27 cellular contexts compared by ENCODE assay signal in genomic region chr1:159675046-159675445, GRCh38. TPM values are rescaled to one million over a fixed set of nuclear protein-coding genes. Genes with fewer than 3 reads are reported as not detected.
"Had no signal": no experiment of that assay in that cellular context is flagged by ENCODE, and none has a peak within 500 bp of the region (broad histone marks: within the 10 kb centered on the region; RNA-seq: fewer than 3 reads in every experiment).

No MANE protein-coding gene starts in this region.

- FAIRE-seq: colon, kidney, pancreas, urothelium cell line had no signal

- H2AFZ ChIP-seq: hepatocyte had no signal

- H3K4me1 ChIP-seq: foreskin keratinocyte, gastroesophageal sphincter, heart left ventricle, pancreas, spleen, testis, tibial artery, upper lobe of left lung had no signal

- H3K4me3 Mint-ChIP-seq: memory B cell; natural killer cell; stimulated activated memory B cell treated with anti-CD40 and anti-IgM and Interleukin-4, amounts not matched to agents 10 μg/mL and 1 μg/mL and 100 μg/mL, for 72 hours had no signal

- H3K4me3 ChIP-seq: dorsolateral prefrontal cortex, gastroesophageal sphincter, heart left ventricle, hepatocyte, lung, pancreas, spleen, testis, tibial artery, upper lobe of left lung had no signal

- DNase-seq: dorsolateral prefrontal cortex; effector CD4-positive, alpha-beta T cell; foreskin keratinocyte; heart left ventricle; kidney; natural killer cell; occipital lobe; pancreas; spleen; stimulated activated CD4-positive, alpha-beta T cell treated with anti-CD3 and anti-CD28 coated beads, Interleukin-4, amount 100 ng/mL, for 4 hours; stimulated activated naive CD8-positive, alpha-beta T cell treated with anti-CD3 and anti-CD28 coated beads, Interleukin-15, Interleukin-2, amounts not matched to agents 100 U/mL and 50 U/mL, for 24 hours; substantia nigra; testis; tibial artery; upper lobe of left lung had no signal

- H3K27ac Mint-ChIP-seq: memory B cell; natural killer cell; stimulated activated memory B cell treated with anti-CD40 and anti-IgM and Interleukin-4, amounts not matched to agents 10 μg/mL and 1 μg/mL and 100 μg/mL, for 72 hours had no signal

- H3K79me2 ChIP-seq: hepatocyte had no signal

- H3K9me3 Mint-ChIP-seq: memory B cell; natural killer cell; stimulated activated memory B cell treated with anti-CD40 and anti-IgM and Interleukin-4, amounts not matched to agents 10 μg/mL and 1 μg/mL and 100 μg/mL, for 72 hours had no signal

- H3K36me3 ChIP-seq: gastroesophageal sphincter, heart left ventricle, pancreas, spleen, tibial artery, upper lobe of left lung had no signal

- H3K27me3 ChIP-seq: gastroesophageal sphincter, heart left ventricle, hepatocyte, pancreas, testis, tibial artery, upper lobe of left lung had no signal

- H3K4me2 ChIP-seq: hepatocyte had no signal

- H3K9me3 ChIP-seq: gastroesophageal sphincter, heart left ventricle, pancreas, spleen, testis, tibial artery, upper lobe of left lung had no signal

- H3K27ac ChIP-seq: dorsolateral prefrontal cortex, epithelial cell of prostate, foreskin keratinocyte, gastroesophageal sphincter, heart left ventricle, hepatocyte, pancreas, spleen, testis, tibial artery, upper lobe of left lung had no signal

- H3K4me1 Mint-ChIP-seq: memory B cell; natural killer cell; stimulated activated memory B cell treated with anti-CD40 and anti-IgM and Interleukin-4, amounts not matched to agents 10 μg/mL and 1 μg/mL and 100 μg/mL, for 72 hours had no signal

- ATAC-seq: esophagus mucosa; foreskin keratinocyte; gastroesophageal sphincter; heart left ventricle; left lobe of liver; natural killer cell; pancreas; sciatic nerve; stimulated activated memory B cell treated with anti-CD40 and anti-IgM and Interleukin-4, amounts not matched to agents 10 μg/mL and 1 μg/mL and 100 μg/mL, for 72 hours; stimulated activated naive CD8-positive, alpha-beta T cell treated with anti-CD3 and anti-CD28 coated beads, Interleukin-15, Interleukin-2, amounts not matched to agents 100 U/mL and 50 U/mL, for 24 hours had no signal

- H3K36me3 Mint-ChIP-seq: memory B cell; natural killer cell; stimulated activated memory B cell treated with anti-CD40 and anti-IgM and Interleukin-4, amounts not matched to agents 10 μg/mL and 1 μg/mL and 100 μg/mL, for 72 hours had no signal

RNA-seq across cellular contexts. Expression of gene CRP, which starts 39.3 kb away (rescaled TPM):
- total RNA-seq: esophagus mucosa, fibroblast of lung, foreskin keratinocyte, hepatocyte, kidney, natural killer cell had no signal
- polyA plus RNA-seq: fibroblast of lung, foreskin keratinocyte, hepatocyte had no signal
